Comparison of ENCODE assay signal across 24 cellular contexts in genomic region chr2:178163911-178164310, GRCh38.
"Had no signal": no experiment of that assay in that cellular context is flagged by ENCODE, and none has a peak within 500 bp of the region (broad histone marks: within the 10 kb centered on the region; RNA-seq: fewer than 3 reads in every experiment).

No MANE protein-coding gene starts in this region.

- H3K27me3 ChIP-seq: esophagus muscularis mucosa, neutrophil, ovary, right atrium auricular region, tibial nerve had no signal

- DNase-seq: activated CD4-positive, alpha-beta T cell treated with anti-CD3 and anti-CD28 coated beads, Interleukin-2, amount 10 ng/mL, durations not matched to agents 7 days and 5 days; activated CD4-positive, CD25-positive, alpha-beta regulatory T cell treated with anti-CD3 and anti-CD28 coated beads, Interleukin-2, amount 50 U/mL, for 72 hours; activated CD8-positive, alpha-beta T cell treated with anti-CD3 and anti-CD28 coated beads for 36 hours; activated naive CD4-positive, alpha-beta T cell; activated T-cell treated with anti-CD3 and anti-CD28 coated beads, Interleukin-2, amount 50 U/mL, for 72 hours; anterior cingulate cortex; left ventricle myocardium superior; ovary; psoas muscle; stimulated activated CD4-positive, alpha-beta T cell treated with anti-CD3 and anti-CD28 coated beads, Interleukin-15, amount 100 ng/mL, for 24 hours; stimulated activated CD4-positive, alpha-beta T cell treated with anti-CD3 and anti-CD28 coated beads, Interleukin-2, amount 100 ng/mL, for 24 hours; stimulated activated naive B cell treated with anti-CD40 and anti-IgM and Interleukin-4, amounts not matched to agents 10 μg/mL and 1 μg/mL and 100 μg/mL, for 72 hours; T-helper 2 cell had no signal

- H3K9me3 Mint-ChIP-seq: activated CD4-positive, alpha-beta T cell treated with anti-CD3 and anti-CD28 coated beads, Interleukin-2, amount 10 ng/mL, durations not matched to agents 7 days and 5 days; activated CD8-positive, alpha-beta T cell treated with anti-CD3 and anti-CD28 coated beads for 36 hours; activated naive CD4-positive, alpha-beta T cell treated with anti-CD3 and anti-CD28 coated beads, Interleukin-2, amount 50 U/mL, for 72 hours; activated T-cell treated with anti-CD3 and anti-CD28 coated beads, Interleukin-2, amount 50 U/mL, for 72 hours; central memory CD8-positive, alpha-beta T cell; dendritic cell treated with granulocyte-macrophage colony-stimulating factor and Interleukin-4, amounts not matched to agents 40 ng/mL and 50 ng/mL, for 4 days; nephron; stimulated activated naive B cell treated with anti-CD40 and anti-IgM and Interleukin-4, amounts not matched to agents 10 μg/mL and 1 μg/mL and 100 μg/mL, for 72 hours had no signal

- H3K27ac ChIP-seq: esophagus muscularis mucosa, neutrophil, ovary, psoas muscle, right atrium auricular region, tibial nerve had no signal

- H3K4me1 Mint-ChIP-seq: activated CD4-positive, alpha-beta T cell treated with anti-CD3 and anti-CD28 coated beads, Interleukin-2, amount 10 ng/mL, durations not matched to agents 7 days and 5 days; central memory CD8-positive, alpha-beta T cell; nephron had no signal

- ATAC-seq: activated CD8-positive, alpha-beta T cell treated with anti-CD3 and anti-CD28 coated beads for 36 hours; activated naive CD4-positive, alpha-beta T cell treated with anti-CD3 and anti-CD28 coated beads, Interleukin-2, amount 50 U/mL, for 72 hours; activated T-cell treated with anti-CD3 and anti-CD28 coated beads, Interleukin-2, amount 50 U/mL, for 72 hours; left ventricle myocardium superior; psoas muscle; stimulated activated naive B cell treated with anti-CD40 and anti-IgM and Interleukin-4, amounts not matched to agents 10 μg/mL and 1 μg/mL and 100 μg/mL, for 72 hours had no signal

- H3K4me3 Mint-ChIP-seq: activated CD4-positive, alpha-beta T cell treated with anti-CD3 and anti-CD28 coated beads, Interleukin-2, amount 10 ng/mL, durations not matched to agents 7 days and 5 days; activated CD8-positive, alpha-beta T cell treated with anti-CD3 and anti-CD28 coated beads for 36 hours; activated T-cell treated with anti-CD3 and anti-CD28 coated beads, Interleukin-2, amount 50 U/mL, for 72 hours; central memory CD8-positive, alpha-beta T cell; dendritic cell treated with granulocyte-macrophage colony-stimulating factor and Interleukin-4, amounts not matched to agents 40 ng/mL and 50 ng/mL, for 4 days; nephron; stimulated activated naive B cell treated with anti-CD40 and anti-IgM and Interleukin-4, amounts not matched to agents 10 μg/mL and 1 μg/mL and 100 μg/mL, for 72 hours had no signal

- H3K27ac Mint-ChIP-seq: activated CD4-positive, alpha-beta T cell treated with anti-CD3 and anti-CD28 coated beads, Interleukin-2, amount 10 ng/mL, durations not matched to agents 7 days and 5 days; activated CD8-positive, alpha-beta T cell treated with anti-CD3 and anti-CD28 coated beads for 36 hours; activated naive CD4-positive, alpha-beta T cell treated with anti-CD3 and anti-CD28 coated beads, Interleukin-2, amount 50 U/mL, for 72 hours; activated T-cell treated with anti-CD3 and anti-CD28 coated beads, Interleukin-2, amount 50 U/mL, for 72 hours; dendritic cell treated with granulocyte-macrophage colony-stimulating factor and Interleukin-4, amounts not matched to agents 40 ng/mL and 50 ng/mL, for 4 days; nephron; stimulated activated naive B cell treated with anti-CD40 and anti-IgM and Interleukin-4, amounts not matched to agents 10 μg/mL and 1 μg/mL and 100 μg/mL, for 72 hours had no signal

- H3K9me3 ChIP-seq: esophagus muscularis mucosa, neutrophil, ovary, psoas muscle, right atrium auricular region, tibial nerve had no signal

- H3K36me3 Mint-ChIP-seq: activated naive CD4-positive, alpha-beta T cell treated with anti-CD3 and anti-CD28 coated beads, Interleukin-2, amount 50 U/mL, for 72 hours; stimulated activated naive B cell treated with anti-CD40 and anti-IgM and Interleukin-4, amounts not matched to agents 10 μg/mL and 1 μg/mL and 100 μg/mL, for 72 hours had no signal

- H3K4me3 ChIP-seq: esophagus muscularis mucosa, ovary, psoas muscle, right atrium auricular region, tibial nerve had no signal

- H3K36me3 ChIP-seq: esophagus muscularis mucosa, neutrophil, ovary, right atrium auricular region, tibial nerve had no signal

- H3K4me1 ChIP-seq: esophagus muscularis mucosa, psoas muscle, right atrium auricular region had no signal

- FAIRE-seq: bronchial epithelial cell, frontal cortex, islet of Langerhans had no signal

- H3K27me3 Mint-ChIP-seq: dendritic cell treated with granulocyte-macrophage colony-stimulating factor and Interleukin-4, amounts not matched to agents 40 ng/mL and 50 ng/mL, for 4 days had no signal
